In the genomic region with DNA sequence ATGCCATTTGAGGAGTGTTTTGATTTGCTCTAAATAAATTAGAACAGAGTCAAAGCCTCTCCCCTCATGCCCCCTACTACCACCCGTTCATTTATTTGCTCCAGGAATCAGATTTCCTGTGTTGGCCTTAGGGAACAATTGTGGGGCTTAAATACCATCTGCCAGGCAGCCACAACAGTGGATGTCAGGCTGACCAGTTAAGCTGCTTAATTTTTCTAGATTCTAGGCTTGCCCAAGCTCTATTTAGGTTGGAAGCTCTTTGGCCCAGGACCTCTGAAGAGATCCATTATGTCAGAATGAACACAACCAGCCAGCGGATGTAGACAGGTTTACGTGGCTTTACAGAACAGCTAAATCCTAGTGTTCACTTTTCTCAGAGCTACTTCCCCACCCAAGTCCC, we compare ENCODE assay signal across 13 cellular contexts. TPM values are rescaled to one million over a fixed set of nuclear protein-coding genes. Genes with fewer than 3 reads are reported as not detected.
A peak's percentile ranks its signal among the peaks of the same experiment; 100 is the strongest.
DNase-seq lines count a peak whose midpoint lies in the region; ATAC-seq, FAIRE-seq and TF ChIP-seq lines count a peak whose summit lies in the region.
"Had no signal": no experiment of that assay in that cellular context is flagged by ENCODE, and none has a peak within 500 bp of the region (broad histone marks: within the 10 kb centered on the region; RNA-seq: fewer than 3 reads in every experiment).

No MANE protein-coding gene starts in this region.

- no peak for TF ChIP-seq CTCF in D721Med (IDR thresholded peaks at IDR 0.05; ENCODE audit: insufficient read depth, missing control alignments)
- TF ChIP-seq CTCF in colonic mucosa (IDR thresholded peaks at IDR 0.05): no peak

- H3K4me2 ChIP-seq in BLaER1 treated with 17β-estradiol and CSF1 and Interleukin-3, amounts not matched to agents 10 nM and 100 nM: peak overlapping the region; percentile 76 to 96 (median 89)

- intact Hi-C loops in colonic mucosa (cut with DNase I): no loop called here

- peaks cover 0 to 12% (median 6%) of the 10 kb centered on the region in 11 experiments; a peak in 9 of 22 replicates for H3K36me3 ChIP-seq in BLaER1 treated with 17β-estradiol and CSF1 and Interleukin-3, amounts not matched to agents 10 nM and 100 nM
- H3K36me3 ChIP-seq in SK-N-MC (ENCODE audit: insufficient read depth, low read length) (peaks cover 6% of the 10 kb centered on the region; the same call in 1 of the 2 replicates), iPS-15b (ENCODE audit: control insufficient read depth, insufficient read depth, low read length) (no peaks in the 10 kb centered on the region), colonic mucosa (no peaks in the 10 kb centered on the region)

- ATAC-seq in HG02759 (IDR thresholded peaks at IDR 0.05; ENCODE audit: unreplicated experiment): no peak
- no peak for ATAC-seq in HG03175 (IDR thresholded peaks at IDR 0.05; ENCODE audit: unreplicated experiment)

- H3K9ac ChIP-seq in BLaER1 treated with 17β-estradiol and CSF1 and Interleukin-3, amounts not matched to agents 10 nM and 100 nM: peak overlapping the region in 2 of 11 experiments; percentile 80 to 87; a peak in 4 of 22 replicates
- H3K9ac ChIP-seq in SK-N-MC (ENCODE audit: insufficient read length) (no peak overlapping the region), iPS-15b (ENCODE audit: low read depth, low read length) (peak overlapping the region; percentile 29), colonic mucosa (ENCODE audit: low read depth in 2 of 2, low read length in 2 of 2) (no peak overlapping the region)

- H3K4me1 ChIP-seq in BLaER1 treated with 17β-estradiol and CSF1 and Interleukin-3, amounts not matched to agents 10 nM and 100 nM: peaks cover 24 to 35% (median 26%) of the 10 kb centered on the region in 10 experiments
- H3K4me1 ChIP-seq in iPS-15b (ENCODE audit: control insufficient read depth, insufficient read depth, low read length) (peaks cover 2% of the 10 kb centered on the region), colonic mucosa (no peaks in the 10 kb centered on the region)

- peak overlapping the region in 9 of 11 experiments; percentile 74 to 94 (median 89); a peak in 13 of 22 replicates for H3K27ac ChIP-seq in BLaER1 treated with 17β-estradiol and CSF1 and Interleukin-3, amounts not matched to agents 10 nM and 100 nM
- H3K27ac ChIP-seq in SK-N-MC (0 out of 2 replicates have a peak overlapping the region, but pooled peaks have one; percentile 17), substantia nigra (ENCODE audit: low read depth, low read length, poor library complexity, severe bottlenecking) (no peak overlapping the region), colonic mucosa (no peak overlapping the region)

- H3K4me3 ChIP-seq in BLaER1 treated with 17β-estradiol and CSF1 and Interleukin-3, amounts not matched to agents 10 nM and 100 nM: no peak overlapping the region; a peak in 1 of 20 replicates
- H3K4me3 ChIP-seq in SK-N-MC: no peak overlapping the region
- H3K4me3 ChIP-seq in iPS-15b (ENCODE audit: low read depth, low read length): no peak overlapping the region
- H3K4me3 ChIP-seq in colonic mucosa: no peak overlapping the region

- no peak for DNase-seq in D721Med (ENCODE audit: insufficient read length, low spot score)
- DNase-seq in SK-N-MC (ENCODE audit: low read depth, low spot score): no peak
- no peak for DNase-seq in substantia nigra (lab: John Stamatoyannopoulos, UW)
- DNase-seq in colonic mucosa: no peak
- DNase-seq: amygdala, endodermal cell, NCI-H1048 had no signal

- no peaks in the 10 kb centered on the region for H3K27me3 ChIP-seq in BLaER1 treated with 17β-estradiol and CSF1 and Interleukin-3, amounts not matched to agents 10 nM and 100 nM
- peaks cover 8% of the 10 kb centered on the region for H3K27me3 ChIP-seq in iPS-15b (ENCODE audit: control insufficient read depth, insufficient read depth, low read length)
- no peaks in the 10 kb centered on the region for H3K27me3 ChIP-seq in colonic mucosa

- H4K20me1 ChIP-seq in BLaER1 treated with 17β-estradiol and CSF1 and Interleukin-3, amounts not matched to agents 10 nM and 100 nM: no peaks in the 10 kb centered on the region

- peaks cover 0 to 9% (median 0%) of the 10 kb centered on the region in 11 experiments; a peak in 4 of 22 replicates for H3K9me3 ChIP-seq in BLaER1 treated with 17β-estradiol and CSF1 and Interleukin-3, amounts not matched to agents 10 nM and 100 nM (replicated peaks in 1 of 11)
- H3K9me3 ChIP-seq in SK-N-MC (ENCODE audit: low read depth, low read length): no peaks in the 10 kb centered on the region
- no peaks in the 10 kb centered on the region for H3K9me3 ChIP-seq in iPS-15b (ENCODE audit: control insufficient read depth, insufficient read depth, low read length)
- H3K9me3 ChIP-seq in colonic mucosa: no peaks in the 10 kb centered on the region

- peak; percentile 92 for FAIRE-seq in D721Med (lab: Jason Lieb, UNC)
- FAIRE-seq: GM12892 had no signal

RNA-seq across cellular contexts. Expression of a gene that starts 1.0 kb away (rescaled TPM):
- 10 to 100 TPM in 1 of 2 donors, 1 to 10 TPM in 1; 9.1 to 36.4 TPM for total RNA-seq in colonic mucosa

RNA-seq across cellular contexts. Expression of a gene that starts 4.2 kb away (rescaled TPM):
- not detected for total RNA-seq in colonic mucosa
- total RNA-seq: endodermal cell, urinary bladder had no signal

RNA-seq across cellular contexts. Expression of a gene that starts 18.1 kb away (rescaled TPM):
- total RNA-seq in colonic mucosa: 1 to 10 TPM; 4.0 to 4.2 TPM

RNA-seq across cellular contexts. Expression of a gene that starts 37.7 kb away (rescaled TPM):
- 1 to 10 TPM; 1.7 to 3.0 TPM for total RNA-seq in colonic mucosa

Comparison
In these comparisons a context has a peak if more than half of its experiments do, and no peak if none do; other contexts are left out.
1. H3K27ac ChIP-seq: peak in BLaER1 treated with 17β-estradiol and CSF1 and Interleukin-3, amounts not matched to agents 10 nM and 100 nM (9 of 11) and SK-N-MC (single experiment); none in substantia nigra (single experiment) and colonic mucosa (single experiment).